ENCODE assay signal across 7 cellular contexts in the genomic region with DNA sequence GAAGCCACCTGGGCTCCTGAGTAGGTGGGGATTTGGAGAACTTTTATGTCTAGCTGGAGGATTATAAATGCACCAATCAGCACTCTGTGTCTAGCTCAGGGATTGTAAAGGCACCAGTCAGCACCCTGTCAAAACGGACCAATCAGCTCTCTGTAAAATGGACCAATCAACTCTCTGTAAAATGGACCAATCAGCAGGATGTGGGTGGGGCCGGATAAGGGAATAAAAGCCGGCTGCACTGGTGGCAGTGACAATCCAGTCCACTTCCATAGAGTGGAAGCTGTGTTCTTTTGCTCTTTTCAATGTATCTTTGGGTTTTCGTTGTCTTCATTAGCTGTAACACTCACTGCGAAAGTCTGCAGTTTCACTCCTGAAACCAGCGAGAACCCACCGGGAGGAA. TPM values are rescaled to one million over a fixed set of nuclear protein-coding genes. Genes with fewer than 3 reads are reported as not detected.
"Had no signal": no experiment of that assay in that cellular context is flagged by ENCODE, and none has a peak within 500 bp of the region (broad histone marks: within the 10 kb centered on the region; RNA-seq: fewer than 3 reads in every experiment).

No MANE protein-coding gene starts in this region.

RNA-seq across cellular contexts. Expression of a gene that starts 38.2 kb away (rescaled TPM):
- total RNA-seq: left lobe of liver, liver, lung microvascular endothelial cell, mammary epithelial cell, mononuclear cell had no signal
- polyA plus RNA-seq: immature natural killer cell, keratinocyte, liver, mammary epithelial cell had no signal
